In genomic region chr1:229624521-229624905, GRCh38 we compare ENCODE assay signal across 9 cellular contexts. TPM values are rescaled to one million over a fixed set of nuclear protein-coding genes. Genes with fewer than 3 reads are reported as not detected.
A peak's percentile ranks its signal among the peaks of the same experiment; 100 is the strongest.
DNase-seq lines count a peak whose midpoint lies in the region; ATAC-seq and TF ChIP-seq lines count a peak whose summit lies in the region.
"Had no signal": no experiment of that assay in that cellular context is flagged by ENCODE, and none has a peak within 500 bp of the region (broad histone marks: within the 10 kb centered on the region; RNA-seq: fewer than 3 reads in every experiment).

No MANE protein-coding gene starts in this region.

- H3K4me3 Mint-ChIP-seq in MCF 10A (ENCODE audit: unreplicated experiment) = peak overlapping the region; percentile 99

- H3K4me3 ChIP-seq in heart right ventricle (peak overlapping the region; percentile 70 to 99 (median 92)), mononuclear cell (ENCODE audit: low read length) (peak overlapping the region; percentile 65), aorta (ENCODE audit: low read length in 2 of 2) (peak overlapping the region; percentile 80 to 100)

- no TSS peak for BruUV-seq in MCF 10A (replicated peaks; lab: Mats Ljungman, UMichigan)

- intact Hi-C loops in heart right ventricle (cut with DNase I) (loop anchor here in 3 of 10 donors (2.0 to 10.0 kb wide), 3 partner anchors 62 to 70 kb away; partner anchors contain the start of gene ABCB10 (in 2 of the 3)), left cardiac atrium (cut with DNase I) (loop anchor here in 1 of 2 donors (5.0 kb wide), 1 partner anchor 67 kb away; the partner anchor contains the start of gene ABCB10), MCF 10A (cut with micrococcal nuclease) (no loop called here), aorta (cut with DNase I) (loop anchor here (2.0 to 5.0 kb wide), 4 partner anchors 26 to 66 kb away; partner anchors contain the start of gene ABCB10 (in 1 of the 2))

- no peak for ATAC-seq in heart right ventricle
- no peak for ATAC-seq in left cardiac atrium
- ATAC-seq in aorta (ENCODE audit: low FRiP score) = no peak

- POLR2A ChIA-PET in MCF 10A (lab: Yijun Ruan, JAX) = interaction anchor here (0.6 to 15.3 kb wide), 23 partner anchors 8 to 548 kb away, joined by 3 to 375 read pairs (median 4); partner anchors contain the start of genes ABCB10, GALNT2 and NUP133

- H3K9me3 Mint-ChIP-seq in MCF 10A (ENCODE audit: unreplicated experiment) = no peaks in the 10 kb centered on the region

- CTCF ChIA-PET in MCF 10A (lab: Yijun Ruan, JAX) = interaction anchor here (0.6 to 5.8 kb wide), 13 partner anchors 8 to 629 kb away, joined by 3 to 65 read pairs (median 3); partner anchors contain the start of gene ABCB10

- H3K9me3 ChIP-seq in heart right ventricle (no peaks in the 10 kb centered on the region), mononuclear cell (ENCODE audit: low read depth, low read length) (no peaks in the 10 kb centered on the region), aorta (ENCODE audit: control insufficient read depth, low read length) (no peaks in the 10 kb centered on the region)

- H3K4me1 ChIP-seq in heart right ventricle (peaks cover 15 to 72% (median 42%) of the 10 kb centered on the region in 9 donors), mononuclear cell (ENCODE audit: insufficient read depth, low read length) (peaks cover 30% of the 10 kb centered on the region), aorta (ENCODE audit: control insufficient read depth in 1 of 2, insufficient read depth in 2 of 2, low read length in 2 of 2) (peaks cover 0 to 8% of the 10 kb centered on the region in 2 donors)

- no peaks in the 10 kb centered on the region for H3K27me3 Mint-ChIP-seq in MCF 10A (ENCODE audit: insufficient read depth, unreplicated experiment)

- TF ChIP-seq CTCF in heart right ventricle (IDR thresholded peaks at IDR 0.05) (no peak), MCF 10A (IDR thresholded peaks at IDR 0.05; ENCODE audit: unreplicated experiment) (no peak)

- peaks cover 10% of the 10 kb centered on the region for H3K36me3 Mint-ChIP-seq in MCF 10A (ENCODE audit: insufficient read depth, unreplicated experiment)

- DNase-seq in heart right ventricle = no peak
- DNase-seq in left cardiac atrium = no peak
- no peak for DNase-seq in MCF 10A (ENCODE audit: unreplicated experiment)
- DNase-seq in aorta = no peak
- DNase-seq in stimulated activated CD4-positive, alpha-beta T cell treated with anti-CD3 and anti-CD28 coated beads, Interleukin-2, amount 100 ng/mL, for 48 hours = no peak
- no peak for DNase-seq in MV-4-11 (lab: John Stamatoyannopoulos, UW)
- no peak for DNase-seq in T1000 (lab: John Stamatoyannopoulos, UW)
- DNase-seq: activated gamma-delta T cell had no signal

- peak overlapping the region; percentile 5 for H3K27ac Mint-ChIP-seq in MCF 10A (ENCODE audit: low read depth, unreplicated experiment)

- H3K27ac ChIP-seq in heart right ventricle = peak overlapping the region in 7 of 10 donors; percentile 48 to 94 (median 77)
- H3K27ac ChIP-seq in aorta (ENCODE audit: low read depth in 1 of 2, low read length in 2 of 2) = no peak overlapping the region

- WGBS in heart right ventricle, 2 donors = 55 to 59% methylated on average over 5 of the region's 5 CpGs
- 34% methylated on average over 5 of the region's 5 CpGs for WGBS in aorta, 2 donors

- H3K36me3 ChIP-seq in heart right ventricle (peaks cover 0 to 4% (median 0%) of the 10 kb centered on the region in 9 donors), aorta (ENCODE audit: control insufficient read depth in 1 of 2, insufficient read depth in 2 of 2, low read length in 1 of 2) (no peaks in the 10 kb centered on the region)

- no peaks in the 10 kb centered on the region for H3K27me3 ChIP-seq in heart right ventricle
- H3K27me3 ChIP-seq in mononuclear cell (ENCODE audit: insufficient read depth, low read length) = no peaks in the 10 kb centered on the region
- no peaks in the 10 kb centered on the region for H3K27me3 ChIP-seq in aorta (ENCODE audit: control insufficient read depth in 1 of 2, insufficient read depth in 2 of 2, low read length in 1 of 2)

- peaks cover 63% of the 10 kb centered on the region for H3K4me1 Mint-ChIP-seq in MCF 10A (ENCODE audit: insufficient read depth, unreplicated experiment)

RNA-seq across cellular contexts. Expression of gene TAF5L, which starts 1.4 kb away (rescaled TPM):
- total RNA-seq in heart right ventricle (10 to 100 TPM in 9 of 10 donors, 1 to 10 TPM in 1; 9.7 to 13.7 (median 11.2) TPM), left cardiac atrium (10 to 100 TPM; 10.8 to 14.7 TPM), MCF 10A (2022) (31.8 and 37.6 TPM in 2 replicates), mononuclear cell (20.1 TPM), aorta (10 to 100 TPM; 29.8 to 37.8 TPM)
- polyA plus RNA-seq in heart right ventricle (1 to 10 TPM; 6.0 to 8.6 TPM), aorta (10 to 100 TPM; 11.6 to 16.0 TPM)

RNA-seq across cellular contexts. Expression of gene URB2, which starts 1.5 kb away (rescaled TPM):
- 1 to 10 TPM; 2.9 to 5.6 (median 4.4) TPM for total RNA-seq in heart right ventricle
- polyA plus RNA-seq in heart right ventricle = 1 to 10 TPM; 1.6 to 2.1 TPM
- 1 to 10 TPM; 3.6 to 8.4 TPM for total RNA-seq in left cardiac atrium
- 25.8 and 35.5 TPM in 2 replicates for total RNA-seq in MCF 10A (2022)
- total RNA-seq in mononuclear cell = 8.2 TPM
- total RNA-seq in aorta = 1 to 10 TPM; 6.8 to 8.9 TPM
- polyA plus RNA-seq in aorta = 1 to 10 TPM in 1 of 2 donors, under 1 TPM in 1; 0.50 to 2.1 TPM

Comparison
In these comparisons a context has a peak if more than half of its experiments do, and no peak if none do; other contexts are left out.
1. H3K27ac ChIP-seq: peak in heart right ventricle (7 of 10); none in aorta (0 of 2).
2. Peak in every context shown above with its lines, with median percentiles within 50 percentile points of each other: H3K4me3 ChIP-seq.